ENCODE assay signal across 33 cellular contexts in the genomic region with DNA sequence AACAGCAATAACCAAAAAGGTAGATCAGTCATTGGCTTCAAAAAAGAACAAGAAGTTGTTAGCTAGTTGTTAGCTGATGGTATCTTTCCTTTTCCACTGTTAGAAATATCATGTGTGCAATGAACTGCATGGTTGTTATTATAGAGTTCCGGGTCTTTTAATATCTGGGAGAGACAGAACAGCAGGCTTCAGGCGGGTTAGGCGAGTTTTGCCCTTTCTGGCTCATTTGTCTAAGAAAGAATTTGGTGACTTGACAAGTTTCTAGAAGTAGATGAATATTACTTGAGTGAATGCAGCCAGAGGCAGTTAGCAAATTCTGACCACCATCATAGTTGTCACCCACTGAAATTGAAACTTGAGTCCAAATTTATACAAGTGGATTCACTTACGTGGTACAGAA.
"Had no signal": no experiment of that assay in that cellular context is flagged by ENCODE, and none has a peak within 500 bp of the region (broad histone marks: within the 10 kb centered on the region; RNA-seq: fewer than 3 reads in every experiment).

No MANE protein-coding gene starts in this region.

- H3K9me3 ChIP-seq: breast epithelium, esophagus squamous epithelium, gastroesophageal sphincter, thoracic aorta, upper lobe of right lung had no signal

- H3K79me2 ChIP-seq: hepatocyte had no signal

- H2AFZ ChIP-seq: hepatocyte, neural progenitor cell had no signal

- H3K9ac ChIP-seq: neural progenitor cell had no signal

- H3K4me3 ChIP-seq: breast epithelium, esophagus squamous epithelium, gastroesophageal sphincter, hepatocyte, neural progenitor cell, thoracic aorta, upper lobe of right lung had no signal

- H3K27ac Mint-ChIP-seq: activated CD4-positive, alpha-beta memory T cell treated with anti-CD3 and anti-CD28 coated beads for 36 hours; activated CD4-positive, alpha-beta T cell treated with anti-CD3 and anti-CD28 coated beads, Interleukin-2, amount 10 ng/mL, durations not matched to agents 24 days and 14 days; activated T-cell treated with anti-CD3 and anti-CD28 coated beads, Interleukin-2, amount 50 U/mL, for 24 hours; dendritic cell treated with granulocyte-macrophage colony-stimulating factor and Interleukin-4, amounts not matched to agents 40 ng/mL and 50 ng/mL, for 4 days; naive thymus-derived CD8-positive, alpha-beta T cell; neural progenitor cell; stimulated activated effector memory CD8-positive, alpha-beta T cell treated with anti-CD3 and anti-CD28 coated beads, Interleukin-12 subunit alpha, Interleukin-12 subunit beta, amount 100 ng/mL, for 72 hours; stimulated activated naive CD8-positive, alpha-beta T cell treated with anti-CD3 and anti-CD28 coated beads, Interleukin-15, Interleukin-2, amounts not matched to agents 100 ng/mL and 50 ng/mL, for 24 hours; T-helper 1 cell treated with Interleukin-12 subunit alpha and Interleukin-12 subunit beta and Interleukin-4 antibody, amounts not matched to agents 30 μg/mL and 1 μg/mL, for 36 hours had no signal

- H3K27ac ChIP-seq: breast epithelium, epithelial cell of prostate, esophagus squamous epithelium, gastroesophageal sphincter, hepatocyte, neural progenitor cell, thoracic aorta, upper lobe of right lung had no signal

- H3K4me1 ChIP-seq: breast epithelium, esophagus squamous epithelium, gastroesophageal sphincter, upper lobe of right lung had no signal

- H3K27me3 ChIP-seq: esophagus squamous epithelium, gastroesophageal sphincter, hepatocyte, neural progenitor cell, upper lobe of right lung had no signal

- ATAC-seq: gastroesophageal sphincter; left cardiac atrium; naive thymus-derived CD8-positive, alpha-beta T cell; sciatic nerve; stimulated activated effector memory CD8-positive, alpha-beta T cell treated with anti-CD3 and anti-CD28 coated beads, Interleukin-12 subunit alpha, Interleukin-12 subunit beta, amount 100 ng/mL, for 72 hours; upper lobe of right lung had no signal

- H3K36me3 Mint-ChIP-seq: activated CD4-positive, alpha-beta memory T cell treated with anti-CD3 and anti-CD28 coated beads for 36 hours; stimulated activated effector memory CD8-positive, alpha-beta T cell treated with anti-CD3 and anti-CD28 coated beads, Interleukin-12 subunit alpha, Interleukin-12 subunit beta, amount 100 ng/mL, for 72 hours had no signal

- H3K9me3 Mint-ChIP-seq: activated CD4-positive, alpha-beta memory T cell treated with anti-CD3 and anti-CD28 coated beads for 36 hours; activated CD4-positive, alpha-beta T cell treated with anti-CD3 and anti-CD28 coated beads, Interleukin-2, amount 10 ng/mL, durations not matched to agents 24 days and 14 days; activated T-cell treated with anti-CD3 and anti-CD28 coated beads, Interleukin-2, amount 50 U/mL, for 24 hours; dendritic cell treated with granulocyte-macrophage colony-stimulating factor and Interleukin-4, amounts not matched to agents 40 ng/mL and 50 ng/mL, for 4 days; stimulated activated effector memory CD8-positive, alpha-beta T cell treated with anti-CD3 and anti-CD28 coated beads, Interleukin-12 subunit alpha, Interleukin-12 subunit beta, amount 100 ng/mL, for 72 hours; stimulated activated naive CD8-positive, alpha-beta T cell treated with anti-CD3 and anti-CD28 coated beads, Interleukin-15, Interleukin-2, amounts not matched to agents 100 ng/mL and 50 ng/mL, for 24 hours; T-helper 1 cell treated with Interleukin-12 subunit alpha and Interleukin-12 subunit beta and Interleukin-4 antibody, amounts not matched to agents 30 μg/mL and 1 μg/mL, for 36 hours had no signal

- H3K27me3 Mint-ChIP-seq: activated CD4-positive, alpha-beta memory T cell treated with anti-CD3 and anti-CD28 coated beads for 36 hours; activated CD4-positive, alpha-beta T cell treated with anti-CD3 and anti-CD28 coated beads, Interleukin-2, amount 10 ng/mL, durations not matched to agents 24 days and 14 days; dendritic cell treated with granulocyte-macrophage colony-stimulating factor and Interleukin-4, amounts not matched to agents 40 ng/mL and 50 ng/mL, for 4 days; stimulated activated naive CD8-positive, alpha-beta T cell treated with anti-CD3 and anti-CD28 coated beads, Interleukin-15, Interleukin-2, amounts not matched to agents 100 ng/mL and 50 ng/mL, for 24 hours had no signal

- H3K4me2 ChIP-seq: hepatocyte, neural progenitor cell had no signal

- H3K4me1 Mint-ChIP-seq: activated CD4-positive, alpha-beta T cell treated with anti-CD3 and anti-CD28 coated beads, Interleukin-2, amount 10 ng/mL, durations not matched to agents 24 days and 14 days; naive thymus-derived CD8-positive, alpha-beta T cell; stimulated activated effector memory CD8-positive, alpha-beta T cell treated with anti-CD3 and anti-CD28 coated beads, Interleukin-12 subunit alpha, Interleukin-12 subunit beta, amount 100 ng/mL, for 72 hours had no signal

- FAIRE-seq: small intestine had no signal

- H3K36me3 ChIP-seq: breast epithelium, esophagus squamous epithelium, gastroesophageal sphincter, neural progenitor cell, thoracic aorta, upper lobe of right lung had no signal

- H3K4me3 Mint-ChIP-seq: activated CD4-positive, alpha-beta memory T cell treated with anti-CD3 and anti-CD28 coated beads for 36 hours; activated CD4-positive, alpha-beta T cell treated with anti-CD3 and anti-CD28 coated beads, Interleukin-2, amount 10 ng/mL, durations not matched to agents 24 days and 14 days; activated T-cell treated with anti-CD3 and anti-CD28 coated beads, Interleukin-2, amount 50 U/mL, for 24 hours; dendritic cell treated with granulocyte-macrophage colony-stimulating factor and Interleukin-4, amounts not matched to agents 40 ng/mL and 50 ng/mL, for 4 days; naive thymus-derived CD8-positive, alpha-beta T cell; neural progenitor cell; stimulated activated effector memory CD8-positive, alpha-beta T cell treated with anti-CD3 and anti-CD28 coated beads, Interleukin-12 subunit alpha, Interleukin-12 subunit beta, amount 100 ng/mL, for 72 hours; stimulated activated naive CD8-positive, alpha-beta T cell treated with anti-CD3 and anti-CD28 coated beads, Interleukin-15, Interleukin-2, amounts not matched to agents 100 ng/mL and 50 ng/mL, for 24 hours; T-helper 1 cell treated with Interleukin-12 subunit alpha and Interleukin-12 subunit beta and Interleukin-4 antibody, amounts not matched to agents 30 μg/mL and 1 μg/mL, for 36 hours had no signal

- DNase-seq: activated CD4-positive, alpha-beta memory T cell treated with anti-CD3 and anti-CD28 coated beads for 36 hours; activated CD4-positive, alpha-beta T cell treated with anti-CD3 and anti-CD28 coated beads, Interleukin-2, amount 10 ng/mL, durations not matched to agents 24 days and 14 days; activated CD4-positive, CD25-positive, alpha-beta regulatory T cell treated with anti-CD3 and anti-CD28 coated beads, Interleukin-2, amount 50 U/mL, for 72 hours; activated CD8-positive, alpha-beta memory T cell treated with anti-CD3 and anti-CD28 coated beads, Interleukin-2, amount 50 U/mL, for 48 hours; activated gamma-delta T cell; activated naive CD4-positive, alpha-beta T cell treated with anti-CD3 and anti-CD28 coated beads, Interleukin-2, amount 50 U/mL, for 16 hours; activated T-cell treated with anti-CD3 and anti-CD28 coated beads, Interleukin-2, amount 50 U/mL, for 24 hours; amniotic stem cell; central memory CD4-positive, alpha-beta T cell; effector CD4-positive, alpha-beta T cell; esophagus squamous epithelium; islet precursor cell; left cardiac atrium; mammary epithelial cell; naive thymus-derived CD8-positive, alpha-beta T cell; occipital lobe; posterior cingulate gyrus; small intestine; stimulated activated CD4-positive, alpha-beta T cell treated with anti-CD3 and anti-CD28 coated beads, Interleukin-4, amount 100 ng/mL, for 24 hours; SW 1271; T-helper 9 cell; upper lobe of right lung had no signal
